Comparison of ENCODE assay signal across 8 cellular contexts in genomic region chr2:46943881-46944798, GRCh38. TPM values are rescaled to one million over a fixed set of nuclear protein-coding genes. Genes with fewer than 3 reads are reported as not detected.
DNase-seq lines count a peak whose midpoint lies in the region; ATAC-seq and TF ChIP-seq lines count a peak whose summit lies in the region.

No MANE protein-coding gene starts in this region.

- in situ Hi-C loops in brain microvascular endothelial cell (cut with HindIII; ENCODE audit: low pct_ligation_motif_present, low sequenced_read_pairs): no loop called here

- peak; percentile 39 to 77 (median 74) for DNase-seq in CD8-positive, alpha-beta memory T cell
- DNase-seq in T-helper 2 cell treated with Interferon-gamma antibody and Interleukin-4, amounts not matched to agents 5 μg/mL and 100 μg/mL, for 36 hours (ENCODE audit: low spot score): peak; percentile 82
- DNase-seq in NCI-H1048 (lab: John Stamatoyannopoulos, UW) (no peak), brain microvascular endothelial cell (no peak), ureter (ENCODE audit: low spot score) (no peak)

- intact Hi-C loops in dendritic cell treated with granulocyte-macrophage colony-stimulating factor and Interleukin-4, amounts not matched to agents 40 ng/mL and 50 ng/mL, for 4 days (cut with micrococcal nuclease): loop anchor here (2.0 kb wide), 1 partner anchor 29 kb away; the partner anchor contains the start of gene MCFD2

- no peaks in the 10 kb centered on the region for H3K9me3 ChIP-seq in CD8-positive, alpha-beta memory T cell (ENCODE audit: low read length)

- H3K4me3 Mint-ChIP-seq in CD8-positive, alpha-beta memory T cell: peak overlapping the region; percentile 97 to 100 (median 99)
- H3K4me3 Mint-ChIP-seq in T-helper 2 cell treated with Interferon-gamma antibody and Interleukin-4, amounts not matched to agents 5 μg/mL and 100 μg/mL, for 36 hours: peak overlapping the region; percentile 92
- peak overlapping the region; percentile 99 for H3K4me3 Mint-ChIP-seq in dendritic cell treated with granulocyte-macrophage colony-stimulating factor and Interleukin-4, amounts not matched to agents 40 ng/mL and 50 ng/mL, for 4 days
- peak overlapping the region; percentile 94 for H3K4me3 Mint-ChIP-seq in stimulated activated naive CD8-positive, alpha-beta T cell treated with anti-CD3 and anti-CD28 coated beads, Interleukin-15, Interleukin-2, amounts not matched to agents 100 ng/mL and 50 ng/mL, for 24 hours

- H3K27me3 Mint-ChIP-seq in CD8-positive, alpha-beta memory T cell: peaks cover 0 to 1% of the 10 kb centered on the region in 2 donors
- H3K27me3 Mint-ChIP-seq in T-helper 2 cell treated with Interferon-gamma antibody and Interleukin-4, amounts not matched to agents 5 μg/mL and 100 μg/mL, for 36 hours (ENCODE audit: low read depth): no peaks in the 10 kb centered on the region
- H3K27me3 Mint-ChIP-seq in dendritic cell treated with granulocyte-macrophage colony-stimulating factor and Interleukin-4, amounts not matched to agents 40 ng/mL and 50 ng/mL, for 4 days: no peaks in the 10 kb centered on the region
- H3K27me3 Mint-ChIP-seq in stimulated activated naive CD8-positive, alpha-beta T cell treated with anti-CD3 and anti-CD28 coated beads, Interleukin-15, Interleukin-2, amounts not matched to agents 100 ng/mL and 50 ng/mL, for 24 hours: no peaks in the 10 kb centered on the region

- CTCF ChIA-PET in CD8-positive, alpha-beta memory T cell (lab: Charles Lee): interaction anchor here (0.6 kb wide), 1 partner anchor 20 kb away, joined by 3 read pairs; no protein-coding TSS in a partner anchor

- H3K4me3 ChIP-seq in CD8-positive, alpha-beta memory T cell (ENCODE audit: low read length): peak overlapping the region; percentile 96
- H3K4me3 ChIP-seq in brain microvascular endothelial cell (ENCODE audit: low read depth, low read length): no peak overlapping the region

- peaks cover 47% of the 10 kb centered on the region for H3K4me1 ChIP-seq in CD8-positive, alpha-beta memory T cell (ENCODE audit: insufficient read depth, low read length)

- H3K27ac ChIP-seq in CD8-positive, alpha-beta memory T cell (ENCODE audit: low read depth, low read length): peak overlapping the region; percentile 96
- H3K27ac ChIP-seq in brain microvascular endothelial cell: no peak overlapping the region

- H3K27ac Mint-ChIP-seq in CD8-positive, alpha-beta memory T cell: peak overlapping the region; percentile 98 to 100 (median 100)
- H3K27ac Mint-ChIP-seq in T-helper 2 cell treated with Interferon-gamma antibody and Interleukin-4, amounts not matched to agents 5 μg/mL and 100 μg/mL, for 36 hours: peak overlapping the region; percentile 98
- H3K27ac Mint-ChIP-seq in dendritic cell treated with granulocyte-macrophage colony-stimulating factor and Interleukin-4, amounts not matched to agents 40 ng/mL and 50 ng/mL, for 4 days: peak overlapping the region; percentile 88
- peak overlapping the region; percentile 96 for H3K27ac Mint-ChIP-seq in stimulated activated naive CD8-positive, alpha-beta T cell treated with anti-CD3 and anti-CD28 coated beads, Interleukin-15, Interleukin-2, amounts not matched to agents 100 ng/mL and 50 ng/mL, for 24 hours

- H3K9me3 Mint-ChIP-seq in CD8-positive, alpha-beta memory T cell: no peaks in the 10 kb centered on the region
- H3K9me3 Mint-ChIP-seq in T-helper 2 cell treated with Interferon-gamma antibody and Interleukin-4, amounts not matched to agents 5 μg/mL and 100 μg/mL, for 36 hours: no peaks in the 10 kb centered on the region
- H3K9me3 Mint-ChIP-seq in dendritic cell treated with granulocyte-macrophage colony-stimulating factor and Interleukin-4, amounts not matched to agents 40 ng/mL and 50 ng/mL, for 4 days: no peaks in the 10 kb centered on the region
- no peaks in the 10 kb centered on the region for H3K9me3 Mint-ChIP-seq in stimulated activated naive CD8-positive, alpha-beta T cell treated with anti-CD3 and anti-CD28 coated beads, Interleukin-15, Interleukin-2, amounts not matched to agents 100 ng/mL and 50 ng/mL, for 24 hours

- no peaks in the 10 kb centered on the region for H3K27me3 ChIP-seq in CD8-positive, alpha-beta memory T cell (ENCODE audit: insufficient read depth, low read length, poor library complexity, severe bottlenecking)
- H3K27me3 ChIP-seq in brain microvascular endothelial cell (replicated peaks): no peaks in the 10 kb centered on the region

- peak; percentile 26 for ATAC-seq in HG02588 (IDR thresholded peaks at IDR 0.05; ENCODE audit: unreplicated experiment)

- no peaks in the 10 kb centered on the region for H3K36me3 ChIP-seq in CD8-positive, alpha-beta memory T cell (ENCODE audit: insufficient read depth, low read length)
- peaks cover 3% of the 10 kb centered on the region for H3K36me3 ChIP-seq in brain microvascular endothelial cell (replicated peaks)

- TF ChIP-seq CTCF in brain microvascular endothelial cell (IDR thresholded peaks at IDR 0.05; ENCODE audit: low read depth, low read length, missing control alignments): no peak

- peaks cover 0 to 32% (median 4%) of the 10 kb centered on the region in 3 donors for H3K36me3 Mint-ChIP-seq in CD8-positive, alpha-beta memory T cell
- H3K36me3 Mint-ChIP-seq in T-helper 2 cell treated with Interferon-gamma antibody and Interleukin-4, amounts not matched to agents 5 μg/mL and 100 μg/mL, for 36 hours (ENCODE audit: low read depth): peaks cover 34% of the 10 kb centered on the region
- peaks cover 76% of the 10 kb centered on the region for H3K36me3 Mint-ChIP-seq in dendritic cell treated with granulocyte-macrophage colony-stimulating factor and Interleukin-4, amounts not matched to agents 40 ng/mL and 50 ng/mL, for 4 days (ENCODE audit: low read depth)
- H3K36me3 Mint-ChIP-seq in stimulated activated naive CD8-positive, alpha-beta T cell treated with anti-CD3 and anti-CD28 coated beads, Interleukin-15, Interleukin-2, amounts not matched to agents 100 ng/mL and 50 ng/mL, for 24 hours (ENCODE audit: low read depth): peaks cover 21% of the 10 kb centered on the region

- POLR2A ChIA-PET in CD8-positive, alpha-beta memory T cell (lab: Charles Lee): interaction anchor here (0.6 kb wide), 2 partner anchors 13 to 931 kb away, joined by 3 to 6 read pairs; no protein-coding TSS in a partner anchor

- peaks cover 54 to 80% (median 72%) of the 10 kb centered on the region in 3 donors for H3K4me1 Mint-ChIP-seq in CD8-positive, alpha-beta memory T cell
- H3K4me1 Mint-ChIP-seq in T-helper 2 cell treated with Interferon-gamma antibody and Interleukin-4, amounts not matched to agents 5 μg/mL and 100 μg/mL, for 36 hours (ENCODE audit: low read depth): peaks cover 45% of the 10 kb centered on the region
- H3K4me1 Mint-ChIP-seq in dendritic cell treated with granulocyte-macrophage colony-stimulating factor and Interleukin-4, amounts not matched to agents 40 ng/mL and 50 ng/mL, for 4 days (ENCODE audit: low read depth): peaks cover 75% of the 10 kb centered on the region
- H3K4me1 Mint-ChIP-seq in stimulated activated naive CD8-positive, alpha-beta T cell treated with anti-CD3 and anti-CD28 coated beads, Interleukin-15, Interleukin-2, amounts not matched to agents 100 ng/mL and 50 ng/mL, for 24 hours (ENCODE audit: low read depth): peaks cover 68% of the 10 kb centered on the region

RNA-seq across cellular contexts. Expression of gene TTC7A, which starts 3.1 kb away (rescaled TPM):
- total RNA-seq in CD8-positive, alpha-beta memory T cell: 10 to 100 TPM; 50.8 to 54.1 TPM
- 20.0 TPM for polyA plus RNA-seq in CD8-positive, alpha-beta memory T cell
- total RNA-seq in ureter: 20.6 TPM

RNA-seq across cellular contexts. Expression of gene MCFD2, which starts 28.5 kb away (rescaled TPM):
- total RNA-seq in CD8-positive, alpha-beta memory T cell: 10 to 100 TPM; 37.2 to 40.0 TPM
- polyA plus RNA-seq in CD8-positive, alpha-beta memory T cell: 22.7 TPM
- 72.3 TPM for total RNA-seq in ureter

Comparison
In these comparisons a context has a peak if more than half of its experiments do, and no peak if none do; other contexts are left out.
1. DNase-seq: peak in CD8-positive, alpha-beta memory T cell (5 of 5) and T-helper 2 cell treated with Interferon-gamma antibody and Interleukin-4, amounts not matched to agents 5 μg/mL and 100 μg/mL, for 36 hours (single experiment); none in NCI-H1048 (single experiment), brain microvascular endothelial cell (single experiment) and ureter (single experiment).
2. Peak in every context shown above with its lines, with median percentiles within 50 percentile points of each other: H3K27ac Mint-ChIP-seq and H3K4me3 Mint-ChIP-seq.